8 cellular contexts compared by ENCODE assay signal in genomic region chr6:31581511-31582229, GRCh38. TPM values are rescaled to one million over a fixed set of nuclear protein-coding genes. Genes with fewer than 3 reads are reported as not detected.
DNase-seq lines count a peak whose midpoint lies in the region; ATAC-seq and TF ChIP-seq lines count a peak whose summit lies in the region.

No MANE protein-coding gene starts in this region.

- peak overlapping the region; percentile 84 for H3K4me2 ChIP-seq in Karpas-422 (ENCODE audit: low read depth, low read length, poor library complexity, severe bottlenecking)

- H3K27me3 ChIP-seq in Karpas-422 (ENCODE audit: low read length) (no peaks in the 10 kb centered on the region), lung (ENCODE audit: control insufficient read depth, insufficient read depth) (no peaks in the 10 kb centered on the region), uterus (no peaks in the 10 kb centered on the region)

- no peak for DNase-seq in AG04449 (ENCODE audit: low read depth, low spot score)
- DNase-seq in Karpas-422: peak; percentile 59
- no peak for DNase-seq in cardiac fibroblast (ENCODE audit: low read depth in 2 of 2)
- DNase-seq in lung (ENCODE audit: low spot score): no peak
- no peak for DNase-seq in uterus

- no peak for TF ChIP-seq POLR2A in uterus (IDR thresholded peaks at IDR 0.05)

- H3K79me2 ChIP-seq in Karpas-422 (ENCODE audit: low read length): peaks cover 17% of the 10 kb centered on the region

- intact Hi-C loops in uterus (cut with DNase I; ENCODE audit: low total_unique reads): no loop called here

- H2AFZ ChIP-seq in Karpas-422 (ENCODE audit: low read length): no peak overlapping the region

- peaks cover 79% of the 10 kb centered on the region for H3K4me1 ChIP-seq in Karpas-422 (ENCODE audit: low read length)
- H3K4me1 ChIP-seq in lung (ENCODE audit: control insufficient read depth in 2 of 2, insufficient read depth in 2 of 2, low read length in 2 of 2): peaks cover 5 to 6% of the 10 kb centered on the region in 2 donors
- peaks cover 0 to 5% of the 10 kb centered on the region in 2 donors for H3K4me1 ChIP-seq in uterus

- H3K9me2 ChIP-seq in Karpas-422 (replicated peaks; ENCODE audit: insufficient read depth, low read length): no peaks in the 10 kb centered on the region

- H3K27ac ChIP-seq in Karpas-422 (ENCODE audit: low read length): peak overlapping the region; percentile 95
- peak overlapping the region; percentile 27 to 65 for H3K27ac ChIP-seq in lung (ENCODE audit: low read depth in 1 of 2, low read length in 1 of 2)
- H3K27ac ChIP-seq in uterus: peak overlapping the region; percentile 80 to 92

- peaks cover 9% of the 10 kb centered on the region; the same call in 1 of the 2 replicates for H4K20me1 ChIP-seq in Karpas-422 (ENCODE audit: insufficient read depth, low read depth, low read length)

- POLR2A ChIA-PET in AG04449 (lab: Yijun Ruan, JAX): interaction anchor here (0.6 to 1.9 kb wide), 3 partner anchors 17 to 34 kb away, joined by 3 to 4 read pairs (median 4); partner anchors contain the start of gene NFKBIL1

- peak overlapping the region; percentile 99 for H3K9ac ChIP-seq in Karpas-422 (ENCODE audit: low read length)

- ATAC-seq in lung (ENCODE audit: insufficient read depth, low FRiP score) (no peak), HG03571 (IDR thresholded peaks at IDR 0.05; ENCODE audit: unreplicated experiment) (no peak), GM21447 (IDR thresholded peaks at IDR 0.05; ENCODE audit: unreplicated experiment) (no peak), GM21526 (IDR thresholded peaks at IDR 0.05; ENCODE audit: low FRiP score, unreplicated experiment) (no peak)

- H3K9me3 ChIP-seq in Karpas-422 (ENCODE audit: low read length) (no peaks in the 10 kb centered on the region), lung (ENCODE audit: control insufficient read depth in 2 of 2, insufficient read depth in 1 of 2, low read length in 1 of 2) (no peaks in the 10 kb centered on the region), uterus (no peaks in the 10 kb centered on the region)

- H3K4me3 ChIP-seq in AG04449 (ENCODE audit: low read depth, low read length) (peak overlapping the region; percentile 89), Karpas-422 (ENCODE audit: low read length) (peak overlapping the region; percentile 93), cardiac fibroblast (replicated peaks in 1 of 2; ENCODE audit: low read depth in 2 of 2, low read length in 2 of 2) (peak overlapping the region; percentile 84 to 90), lung (peak overlapping the region; percentile 54), uterus (peak overlapping the region; percentile 57 to 78)

- H3K36me3 ChIP-seq in Karpas-422 (ENCODE audit: insufficient read depth, low read length) (peaks cover 11% of the 10 kb centered on the region), lung (ENCODE audit: control insufficient read depth in 2 of 2, insufficient read depth in 2 of 2, low read length in 2 of 2) (no peaks in the 10 kb centered on the region), uterus (no peaks in the 10 kb centered on the region)

- 26 to 28% methylated on average over 15 of the region's 15 CpGs for WGBS in lung, 2 donors

- TF ChIP-seq CTCF in AG04449 (IDR thresholded peaks at IDR 0.05; ENCODE audit: insufficient read depth, low read length, missing control alignments) (no peak), cardiac fibroblast (IDR thresholded peaks at IDR 0.05; ENCODE audit: low read depth, low read length) (no peak), lung (IDR thresholded peaks at IDR 0.05; ENCODE audit: control extremely low read depth, extremely low read depth) (no peak), uterus (IDR thresholded peaks at IDR 0.05) (no peak)

- CTCF ChIA-PET in AG04449 (lab: Yijun Ruan, JAX): interaction anchor here (1.1 to 31.3 kb wide), 6 partner anchors 7 to 72 kb away, joined by 3 to 1569 read pairs (median 24); partner anchors contain the start of genes ATP6V1G2, DDX39B, LTA and NCR3

RNA-seq across cellular contexts. Expression of gene LTB, which starts 0.6 kb away (rescaled TPM):
- 74.1 and 241 TPM in 2 replicates for total RNA-seq in Karpas-422 (2014; rRNA removed; shearing (Covaris generic); ENCODE audit: low replicate concordance)
- total RNA-seq in lung (10 to 100 TPM in 1 of 2 donors, 1 to 10 TPM in 1; 9.9 to 14.6 TPM), uterus (1 to 10 TPM in 1 of 4 donors, not detected in 3; 1.5 TPM)
- 10 to 100 TPM in 1 of 2 donors, 1 to 10 TPM in 1; 9.8 to 31.9 TPM for polyA plus RNA-seq in lung

RNA-seq across cellular contexts. Expression of gene LST1, which starts 4.4 kb away (rescaled TPM):
- total RNA-seq in Karpas-422 (2014; rRNA removed; shearing (Covaris generic); ENCODE audit: low replicate concordance): 5.1 and 6.6 TPM in 2 replicates
- total RNA-seq in lung (10 to 100 TPM in 1 of 2 donors, 1 to 10 TPM in 1; 9.6 to 78.8 TPM), uterus (100 to 1,000 TPM in 1 of 4 donors, 1 to 10 TPM in 2, not detected in 1; 2.6 to 229 (median 3.2) TPM)
- polyA plus RNA-seq in lung: 100 to 1,000 TPM in 1 of 2 donors, 10 to 100 TPM in 1; 96.1 to 164 TPM

RNA-seq across cellular contexts. Expression of gene TNF, which starts 6.3 kb away (rescaled TPM):
- 223 and 233 TPM in 2 replicates for total RNA-seq in Karpas-422 (2014; rRNA removed; shearing (Covaris generic); ENCODE audit: low replicate concordance)
- 1 to 10 TPM in 1 of 2 donors, under 1 TPM in 1; 0.23 to 6.6 TPM for total RNA-seq in lung
- polyA plus RNA-seq in lung: 10 to 100 TPM in 1 of 2 donors, 1 to 10 TPM in 1; 1.6 to 15.7 TPM
- total RNA-seq in uterus: 1 to 10 TPM in 1 of 4 donors, not detected in 3; 1.3 TPM

RNA-seq across cellular contexts. Expression of gene LTA, which starts 9.6 kb away (rescaled TPM):
- total RNA-seq in Karpas-422 (2014; rRNA removed; shearing (Covaris generic); ENCODE audit: low replicate concordance): 71.1 and 128 TPM in 2 replicates
- total RNA-seq in lung: 1 to 10 TPM in 1 of 2 donors, under 1 TPM in 1; 0.54 to 1.2 TPM
- polyA plus RNA-seq in lung: under 1 TPM; 0.28 to 0.40 TPM
- under 1 TPM in 1 of 4 donors, not detected in 3; 0.30 TPM for total RNA-seq in uterus

RNA-seq across cellular contexts. Expression of gene NCR3, which starts 11.1 kb away (rescaled TPM):
- total RNA-seq in Karpas-422 (2014; rRNA removed; shearing (Covaris generic); ENCODE audit: low replicate concordance): not detected in 2 replicates
- total RNA-seq in lung: under 1 TPM in 1 of 2 donors, not detected in 1; 0.64 TPM
- polyA plus RNA-seq in lung: under 1 TPM; 0.61 TPM
- total RNA-seq in uterus: not detected

Comparison
In these comparisons a context has a peak if more than half of its experiments do, and no peak if none do; other contexts are left out.
1. RNA of gene LTB, which starts 0.6 kb away (total RNA-seq): 74.1 to 241 TPM in Karpas-422 and 9.9 to 14.6 TPM in lung; 1.5 TPM in uterus; every median in the first group is over 4 times any median in the second.
2. RNA of gene TNF, which starts 6.3 kb away (total RNA-seq): 223 to 233 TPM in Karpas-422; 0.23 to 6.6 TPM in lung and 1.3 TPM in uterus; every median in the first group is over 10 times any median in the second.
3. Peak in every context shown above with its lines, with median percentiles within 50 percentile points of each other: H3K4me3 ChIP-seq and H3K27ac ChIP-seq.